Comparison of ENCODE assay signal across 11 cellular contexts in genomic region chr20:5863040-5863811, GRCh38. TPM values are rescaled to one million over a fixed set of nuclear protein-coding genes. Genes with fewer than 3 reads are reported as not detected.
DNase-seq lines count a peak whose midpoint lies in the region; ATAC-seq, FAIRE-seq and TF ChIP-seq lines count a peak whose summit lies in the region.
"Had no signal": no experiment of that assay in that cellular context is flagged by ENCODE, and none has a peak within 500 bp of the region (broad histone marks: within the 10 kb centered on the region; RNA-seq: fewer than 3 reads in every experiment).

No MANE protein-coding gene starts in this region.

- TF ChIP-seq CTCF in A673 (conservative IDR thresholded peaks at IDR 0.05; ENCODE audit: low read depth, low read length), result no peak

- DNase-seq in A673 (ENCODE audit: low spot score) (peak; percentile 51), HS-27A (ENCODE audit: low read depth) (peak; percentile 40), hepatic stellate cell (ENCODE audit: low spot score) (peak; percentile 68), frontal cortex (ENCODE audit: low spot score in 2 of 2) (no peak), NCI-H524 (lab: John Stamatoyannopoulos, UW) (no peak), iPS-NIHi7 (ENCODE audit: extremely low spot score) (no peak)
- peak; percentile 22 for DNase-seq in activated CD4-positive, alpha-beta memory T cell treated with anti-CD3 and anti-CD28 coated beads, Interleukin-2, amount 10 ng/mL, durations not matched to agents 7 days and 5 days
- DNase-seq: activated naive CD4-positive, alpha-beta T cell; SHP77 treated with DMSO at 0.1 percent for 48 hours had no signal

- no peak for FAIRE-seq in frontal cortex (lab: Jason Lieb, UNC)
- FAIRE-seq: D721Med had no signal

- H3K27me3 ChIP-seq in A673 (replicated peaks; ENCODE audit: insufficient read depth, low read depth, low read length, poor library complexity), result no peaks in the 10 kb centered on the region

- CTCF ChIA-PET in A673 (lab: Charles Lee), result no interaction called here
- CTCF ChIA-PET in activated CD4-positive, alpha-beta memory T cell treated with anti-CD3 and anti-CD28 coated beads, Interleukin-2, amount 10 ng/mL, durations not matched to agents 7 days and 5 days (lab: Charles Lee), result no interaction called here

- H3K4me3 Mint-ChIP-seq in activated CD4-positive, alpha-beta memory T cell treated with anti-CD3 and anti-CD28 coated beads, Interleukin-2, amount 10 ng/mL, durations not matched to agents 7 days and 5 days, result no peak overlapping the region

- H3K4me3 ChIP-seq in A673 (ENCODE audit: low read depth, low read length, poor library complexity, severe bottlenecking), result no peak overlapping the region

- H3K27ac ChIP-seq in A673 (ENCODE audit: low read depth, low read length, poor library complexity, severe bottlenecking), result no peak overlapping the region

- no TSS peak for BruUV-seq in A673 (replicated peaks; lab: Mats Ljungman, UMichigan)

- no peak for ATAC-seq in GM21717 (IDR thresholded peaks at IDR 0.05; ENCODE audit: unreplicated experiment)

- no peaks in the 10 kb centered on the region for H3K9me3 ChIP-seq in A673 (ENCODE audit: low read depth, low read length, poor library complexity, severe bottlenecking)

- intact Hi-C loops in A673 (cut with micrococcal nuclease; ENCODE audit: unreplicated experiment), result no loop called here

- H3K27ac Mint-ChIP-seq in activated CD4-positive, alpha-beta memory T cell treated with anti-CD3 and anti-CD28 coated beads, Interleukin-2, amount 10 ng/mL, durations not matched to agents 7 days and 5 days, result peak overlapping the region; percentile 12

- peaks cover 6% of the 10 kb centered on the region for H3K4me1 ChIP-seq in A673 (ENCODE audit: insufficient read depth, low read length, poor library complexity, severe bottlenecking)

- no peaks in the 10 kb centered on the region for H3K36me3 ChIP-seq in A673 (ENCODE audit: insufficient read depth, low read length, poor library complexity, severe bottlenecking)

- no peaks in the 10 kb centered on the region for H3K9me3 Mint-ChIP-seq in activated CD4-positive, alpha-beta memory T cell treated with anti-CD3 and anti-CD28 coated beads, Interleukin-2, amount 10 ng/mL, durations not matched to agents 7 days and 5 days

- POLR2A ChIA-PET in A673 (lab: Charles Lee; ENCODE audit: low non-redundant PET), result no interaction called here
- POLR2A ChIA-PET in activated CD4-positive, alpha-beta memory T cell treated with anti-CD3 and anti-CD28 coated beads, Interleukin-2, amount 10 ng/mL, durations not matched to agents 7 days and 5 days (lab: Charles Lee), result no interaction called here

- H3K27me3 Mint-ChIP-seq in activated CD4-positive, alpha-beta memory T cell treated with anti-CD3 and anti-CD28 coated beads, Interleukin-2, amount 10 ng/mL, durations not matched to agents 7 days and 5 days, result no peaks in the 10 kb centered on the region

- H3K4me1 Mint-ChIP-seq in activated CD4-positive, alpha-beta memory T cell treated with anti-CD3 and anti-CD28 coated beads, Interleukin-2, amount 10 ng/mL, durations not matched to agents 7 days and 5 days, result peaks cover 32% of the 10 kb centered on the region

- peaks cover 3% of the 10 kb centered on the region for H3K36me3 Mint-ChIP-seq in activated CD4-positive, alpha-beta memory T cell treated with anti-CD3 and anti-CD28 coated beads, Interleukin-2, amount 10 ng/mL, durations not matched to agents 7 days and 5 days (ENCODE audit: low read depth)

RNA-seq across cellular contexts. Expression of gene CHGB, which starts 48.1 kb away (rescaled TPM):
- total RNA-seq in A673 (2021) (0.45 and 0.55 TPM in 2 replicates), frontal cortex (28.9 TPM)
- not detected for total RNA-seq in activated CD4-positive, alpha-beta memory T cell treated with anti-CD3 and anti-CD28 coated beads, Interleukin-2, amount 10 ng/mL, durations not matched to agents 7 days and 5 days

Comparison
In these comparisons a context has a peak if more than half of its experiments do, and no peak if none do; other contexts are left out.
1. DNase-seq: peak in A673 (single experiment), HS-27A (single experiment), activated CD4-positive, alpha-beta memory T cell treated with anti-CD3 and anti-CD28 coated beads, Interleukin-2, amount 10 ng/mL, durations not matched to agents 7 days and 5 days (single experiment) and hepatic stellate cell (single experiment); none in frontal cortex (0 of 2), NCI-H524 (0 of 2) and iPS-NIHi7 (single experiment).
2. RNA of gene CHGB, which starts 48.1 kb away (total RNA-seq): 28.9 TPM in frontal cortex (single experiment); 0.45 to 0.55 TPM in A673 and not detected in activated CD4-positive, alpha-beta memory T cell treated with anti-CD3 and anti-CD28 coated beads, Interleukin-2, amount 10 ng/mL, durations not matched to agents 7 days and 5 days; every median in the first group is over 10 times any median in the second.